In the genomic region with DNA sequence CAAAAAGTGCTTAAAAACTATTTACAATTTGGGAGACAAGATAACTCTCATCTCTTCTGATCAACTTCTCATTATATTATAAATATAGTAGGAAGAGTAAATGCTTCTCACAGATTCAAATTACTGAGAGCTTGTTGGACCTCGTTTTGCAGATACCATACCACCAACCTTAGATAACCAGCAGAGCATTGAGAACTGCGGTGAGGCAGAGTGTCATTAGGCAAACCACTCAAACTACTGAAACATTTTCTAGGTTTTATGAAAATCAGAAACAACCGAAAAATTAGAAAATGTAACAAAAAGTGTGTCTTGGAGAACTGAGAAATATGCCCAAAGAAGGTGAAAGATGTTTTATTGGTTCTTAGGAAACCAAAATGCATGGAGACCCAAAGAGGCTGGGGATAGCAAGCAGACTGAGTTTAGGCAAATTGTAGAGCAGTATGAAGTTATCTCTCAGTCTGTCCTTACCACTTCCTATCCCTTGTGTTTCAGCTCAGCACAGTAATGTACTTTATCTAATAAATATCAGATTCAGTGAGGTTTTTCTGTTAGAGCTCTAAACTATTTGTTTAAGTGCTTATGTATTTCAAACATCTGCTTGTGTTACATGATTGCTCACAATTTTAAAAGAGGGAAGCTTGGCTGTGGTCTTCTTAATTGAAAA, we compare ENCODE assay signal across 25 cellular contexts.
"Had no signal": no experiment of that assay in that cellular context is flagged by ENCODE, and none has a peak within 500 bp of the region (broad histone marks: within the 10 kb centered on the region; RNA-seq: fewer than 3 reads in every experiment).

No MANE protein-coding gene starts in this region.

- ATAC-seq: K562, Panc1, PC-3, T-cell had no signal

- DNase-seq: Kasumi-1, MV-4-11, NCI-H1048, NCI-H1105 treated with DMSO at 0.1 percent for 48 hours, NCI-H1417 treated with DMSO at 0.1 percent for 48 hours, NCI-H146, NCI-H1694 treated with DMSO at 0.1 percent for 48 hours, NCI-H1930, NCI-H2081, NCI-H2107, NCI-H226, NCI-H446, NCI-H510A, NCI-H524 treated with DMSO at 0.1 percent for 48 hours, NCI-H69, NCI-H774, PC-3, SHP77, SK-N-SH, SW 1271, T-cell had no signal

- H3K9ac ChIP-seq: KMS-11, SK-N-SH had no signal

- H3K4me3 ChIP-seq: K562 had no signal

- H3K4me2 ChIP-seq: KMS-11, SK-N-SH had no signal

- H3K9me3 ChIP-seq: SK-N-SH had no signal

- H3K9me2 ChIP-seq: SK-N-SH had no signal

- H3K27ac ChIP-seq: KMS-11, RWPE1 had no signal
